ENCODE assay signal across 20 cellular contexts in genomic region chr22:39016592-39016991, GRCh38. TPM values are rescaled to one million over a fixed set of nuclear protein-coding genes. Genes with fewer than 3 reads are reported as not detected.
A peak's percentile ranks its signal among the peaks of the same experiment; 100 is the strongest.
DNase-seq lines count a peak whose midpoint lies in the region; ATAC-seq and TF ChIP-seq lines count a peak whose summit lies in the region.
"Had no signal": no experiment of that assay in that cellular context is flagged by ENCODE, and none has a peak within 500 bp of the region (broad histone marks: within the 10 kb centered on the region; RNA-seq: fewer than 3 reads in every experiment).

No MANE protein-coding gene starts in this region.

- TF ChIP-seq CTCF in CD4-positive, alpha-beta T cell (IDR thresholded peaks at IDR 0.05) = no peak
- TF ChIP-seq CTCF in HEK293 (tag by site-specific recombination; IDR thresholded peaks at IDR 0.05) (no peak), natural killer cell (IDR thresholded peaks at IDR 0.05) (no peak), mesothelial cell of epicardium (IDR thresholded peaks at IDR 0.05; ENCODE audit: unreplicated experiment) (no peak)

- peak overlapping the region; percentile 20 for H3K4me3 Mint-ChIP-seq in CD4-positive, alpha-beta T cell
- H3K4me3 Mint-ChIP-seq in activated T-helper 17 cell treated with anti-CD3 and anti-CD28 coated beads, Interleukin-2, amount 50 U/mL, for 72 hours = peak overlapping the region; percentile 44
- H3K4me3 Mint-ChIP-seq in natural killer cell (peak overlapping the region; percentile 45), mesothelial cell of epicardium (no peak overlapping the region)

- ATAC-seq in CD4-positive, alpha-beta T cell (ENCODE audit: poor library complexity) = no peak
- no peak for ATAC-seq in activated T-helper 17 cell treated with anti-CD3 and anti-CD28 coated beads, Interleukin-2, amount 50 U/mL, for 72 hours (replicated peaks)
- ATAC-seq in natural killer cell = no peak

- POLR2A ChIA-PET in CD4-positive, alpha-beta T cell (lab: Charles Lee) = no interaction called here
- POLR2A ChIA-PET in HEK293 (lab: Yijun Ruan, JAX) = interaction anchor here (1.2 kb wide), 1 partner anchor 295 kb away, joined by 3 read pairs; no protein-coding TSS in a partner anchor

- peaks cover 0 to 17% of the 10 kb centered on the region in 2 experiments; a peak in 2 of 3 replicates for H3K36me3 ChIP-seq in HEK293 (ENCODE audit: control insufficient read depth in 2 of 2, insufficient read depth in 1 of 2, low read length in 2 of 2)
- H3K36me3 ChIP-seq: left ventricle myocardium inferior, uterus had no signal

- H3K4me1 Mint-ChIP-seq in CD4-positive, alpha-beta T cell (ENCODE audit: low read depth) = peaks cover 59% of the 10 kb centered on the region
- H3K4me1 Mint-ChIP-seq in activated T-helper 17 cell treated with anti-CD3 and anti-CD28 coated beads, Interleukin-2, amount 50 U/mL, for 72 hours = peaks cover 20% of the 10 kb centered on the region
- H3K4me1 Mint-ChIP-seq in natural killer cell (peaks cover 31 to 65% of the 10 kb centered on the region in 2 donors), mesothelial cell of epicardium (peaks cover 62% of the 10 kb centered on the region)

- no peak overlapping the region for H3K27ac Mint-ChIP-seq in CD4-positive, alpha-beta T cell
- peak overlapping the region; percentile 28 for H3K27ac Mint-ChIP-seq in activated T-helper 17 cell treated with anti-CD3 and anti-CD28 coated beads, Interleukin-2, amount 50 U/mL, for 72 hours
- peak overlapping the region; percentile 76 to 79 for H3K27ac Mint-ChIP-seq in natural killer cell
- H3K27ac Mint-ChIP-seq in mesothelial cell of epicardium = no peak overlapping the region

- no peak overlapping the region for H3K4me3 ChIP-seq in HEK293 (ENCODE audit: low read depth, low read length)
- H3K4me3 ChIP-seq: esophagus muscularis mucosa, left ventricle myocardium inferior, uterus had no signal

- no peaks in the 10 kb centered on the region for H3K4me1 ChIP-seq in HEK293 (ENCODE audit: control insufficient read depth, insufficient read depth, low read length)

- intact Hi-C loops in CD4-positive, alpha-beta T cell (cut with DNase I, micrococcal nuclease) = loop anchor here in 1 of 2 experiments (5.0 kb wide), 1 partner anchor 61 kb away; the partner anchor contains the start of gene APOBEC3G
- intact Hi-C loops in natural killer cell (cut with micrococcal nuclease) = no loop called here

- H3K9me3 ChIP-seq in CD4-positive, alpha-beta T cell (ENCODE audit: control insufficient read depth, low read length) = no peaks in the 10 kb centered on the region
- H3K9me3 ChIP-seq in HEK293 (ENCODE audit: control insufficient read depth, insufficient read depth, low read depth, low read length) = no peaks in the 10 kb centered on the region
- H3K9me3 ChIP-seq: esophagus muscularis mucosa, left ventricle myocardium inferior, uterus had no signal

- no peaks in the 10 kb centered on the region for H3K9me3 Mint-ChIP-seq in CD4-positive, alpha-beta T cell
- no peaks in the 10 kb centered on the region for H3K9me3 Mint-ChIP-seq in activated T-helper 17 cell treated with anti-CD3 and anti-CD28 coated beads, Interleukin-2, amount 50 U/mL, for 72 hours
- H3K9me3 Mint-ChIP-seq in natural killer cell (no peaks in the 10 kb centered on the region), mesothelial cell of epicardium (no peaks in the 10 kb centered on the region)

- no peak for DNase-seq in CD4-positive, alpha-beta T cell
- DNase-seq in natural killer cell = no peak
- DNase-seq in NCI-H82 (lab: John Stamatoyannopoulos, UW) = no peak
- no peak for DNase-seq in NCI-H2227 treated with DMSO at 0.1 percent for 48 hours (lab: John Stamatoyannopoulos, UW)
- no peak for DNase-seq in mesothelial cell of epicardium (ENCODE audit: low spot score in 2 of 2, unreplicated experiment in 2 of 2)
- DNase-seq: AML-193, caudate nucleus, KG1, left ventricle myocardium inferior, NCI-H1048, NCI-H2107, NCI-H524, SHP77 treated with DMSO at 0.1 percent for 48 hours, substantia nigra, uterus had no signal

- H3K27ac ChIP-seq in CD4-positive, alpha-beta T cell (ENCODE audit: low read depth, low read length) = no peak overlapping the region
- no peak overlapping the region for H3K27ac ChIP-seq in HEK293 (ENCODE audit: extremely low read depth, low read depth, low read length)
- H3K27ac ChIP-seq: esophagus muscularis mucosa, left ventricle myocardium inferior, uterus had no signal

- no peaks in the 10 kb centered on the region for H3K27me3 ChIP-seq in CD4-positive, alpha-beta T cell (ENCODE audit: control insufficient read depth, insufficient read depth, low read length)
- H3K27me3 ChIP-seq: esophagus muscularis mucosa, uterus had no signal

- H3K27me3 Mint-ChIP-seq in CD4-positive, alpha-beta T cell = no peaks in the 10 kb centered on the region
- H3K27me3 Mint-ChIP-seq in activated T-helper 17 cell treated with anti-CD3 and anti-CD28 coated beads, Interleukin-2, amount 50 U/mL, for 72 hours = no peaks in the 10 kb centered on the region
- H3K27me3 Mint-ChIP-seq in natural killer cell (ENCODE audit: low read depth in 2 of 2) (no peaks in the 10 kb centered on the region), mesothelial cell of epicardium (ENCODE audit: low read depth) (no peaks in the 10 kb centered on the region)

- H3K36me3 Mint-ChIP-seq in CD4-positive, alpha-beta T cell (ENCODE audit: low read depth) = peaks cover 18% of the 10 kb centered on the region
- peaks cover 64% of the 10 kb centered on the region for H3K36me3 Mint-ChIP-seq in activated T-helper 17 cell treated with anti-CD3 and anti-CD28 coated beads, Interleukin-2, amount 50 U/mL, for 72 hours (ENCODE audit: low read depth)
- H3K36me3 Mint-ChIP-seq in natural killer cell (no peaks in the 10 kb centered on the region), mesothelial cell of epicardium (peaks cover 2% of the 10 kb centered on the region)

- CTCF ChIA-PET in CD4-positive, alpha-beta T cell (lab: Charles Lee) = no interaction called here
- CTCF ChIA-PET in HEK293 (lab: Yijun Ruan, JAX) = interaction anchor here (0.6 to 1.2 kb wide), 4 partner anchors 10 to 97 kb away, joined by 3 to 4 read pairs (median 3); no protein-coding TSS in a partner anchor

TF ChIP-seq in HEK293, 187 proteins besides CTCF, POLR2A, EP300 and RAD21:
- TF ChIP-seq ZBTB17 (tag by site-specific recombination; IDR thresholded peaks at IDR 0.05) (peak; percentile 97), ZFP41 (tag by site-specific recombination; IDR thresholded peaks at IDR 0.05; ENCODE audit: borderline replicate concordance) (no peak)

RNA-seq across cellular contexts. Expression of gene APOBEC3C, which starts 2.5 kb away (rescaled TPM):
- 10 to 100 TPM; 13.9 to 14.8 TPM for total RNA-seq in CD4-positive, alpha-beta T cell
- 100 to 1,000 TPM; 115 to 128 TPM for total RNA-seq in activated T-helper 17 cell treated with anti-CD3 and anti-CD28 coated beads, Interleukin-2, amount 50 U/mL, for 72 hours
- 100 to 1,000 TPM; 144 to 168 (median 155) TPM for total RNA-seq in natural killer cell
- total RNA-seq in mesothelial cell of epicardium = 32.6 to 34.7 TPM (median 34.0 TPM) in 3 replicates

RNA-seq across cellular contexts. Expression of gene APOBEC3D, which starts 4.3 kb away (rescaled TPM):
- total RNA-seq in CD4-positive, alpha-beta T cell = 1 to 10 TPM; 7.4 to 8.0 TPM
- total RNA-seq in activated T-helper 17 cell treated with anti-CD3 and anti-CD28 coated beads, Interleukin-2, amount 50 U/mL, for 72 hours = 10 to 100 TPM; 30.7 to 51.8 TPM
- total RNA-seq in natural killer cell = 10 to 100 TPM; 33.0 to 46.8 (median 37.9) TPM
- total RNA-seq in mesothelial cell of epicardium = 3.1 to 4.2 TPM (median 3.2 TPM) in 3 replicates

RNA-seq across cellular contexts. Expression of gene APOBEC3F, which starts 24.1 kb away (rescaled TPM):
- total RNA-seq in CD4-positive, alpha-beta T cell = 1 to 10 TPM; 4.3 to 6.5 TPM
- total RNA-seq in activated T-helper 17 cell treated with anti-CD3 and anti-CD28 coated beads, Interleukin-2, amount 50 U/mL, for 72 hours = 10 to 100 TPM; 20.4 to 32.5 TPM
- total RNA-seq in natural killer cell (10 to 100 TPM; 30.1 to 54.4 (median 41.0) TPM), mesothelial cell of epicardium (19.0 to 23.8 TPM (median 21.4 TPM) in 3 replicates)

RNA-seq across cellular contexts. Expression of gene APOBEC3B, which starts 34.4 kb away (rescaled TPM):
- not detected for total RNA-seq in CD4-positive, alpha-beta T cell
- 10 to 100 TPM in 1 of 2 donors, 1 to 10 TPM in 1; 9.2 to 33.6 TPM for total RNA-seq in activated T-helper 17 cell treated with anti-CD3 and anti-CD28 coated beads, Interleukin-2, amount 50 U/mL, for 72 hours
- total RNA-seq in natural killer cell (1 to 10 TPM; 1.7 to 2.3 (median 2.2) TPM), mesothelial cell of epicardium (4.3 to 5.1 TPM (median 4.9 TPM) in 3 replicates)

RNA-seq across cellular contexts. Expression of gene APOBEC3A, which starts 59.2 kb away (rescaled TPM):
- 1 to 10 TPM in 1 of 2 experiments, under 1 TPM in 1; 0.74 to 1.6 TPM for total RNA-seq in CD4-positive, alpha-beta T cell
- not detected for total RNA-seq in activated T-helper 17 cell treated with anti-CD3 and anti-CD28 coated beads, Interleukin-2, amount 50 U/mL, for 72 hours
- total RNA-seq in natural killer cell (10 to 100 TPM in 1 of 3 donors, 1 to 10 TPM in 1, under 1 TPM in 1; 0.66 to 48.1 (median 4.3) TPM), mesothelial cell of epicardium (not detected in 3 replicates)
- total RNA-seq: G401, glomerular endothelial cell, uterus had no signal

Comparison
In these comparisons a context has a peak if more than half of its experiments do, and no peak if none do; other contexts are left out.
1. H3K27ac Mint-ChIP-seq: peak in activated T-helper 17 cell treated with anti-CD3 and anti-CD28 coated beads, Interleukin-2, amount 50 U/mL, for 72 hours (single experiment) and natural killer cell (2 of 2); none in CD4-positive, alpha-beta T cell (single experiment) and mesothelial cell of epicardium (single experiment).